Comparison of ENCODE assay signal across 1 cellular context in the genomic region with DNA sequence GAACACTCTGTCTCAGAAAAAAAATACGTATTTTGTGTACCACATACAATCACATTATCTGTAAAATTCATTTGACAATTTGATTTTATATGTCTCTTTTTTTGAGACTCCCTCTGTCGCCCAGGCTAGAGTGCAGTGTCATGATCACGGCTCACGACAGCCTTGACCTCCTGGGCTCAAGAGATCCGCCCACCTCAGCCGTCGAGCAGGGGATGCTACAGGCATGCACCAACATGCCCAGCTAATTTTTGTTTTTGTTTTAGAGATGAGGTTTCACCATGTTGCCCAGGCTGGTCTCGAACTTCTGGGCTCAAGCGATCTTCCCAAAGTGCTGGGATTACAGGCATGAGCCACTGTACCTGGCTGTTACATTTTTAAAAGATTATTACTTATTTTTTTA.
TF ChIP-seq lines count a peak whose summit lies in the region.

No MANE protein-coding gene starts in this region.

TF ChIP-seq in HepG2, 621 proteins besides CTCF, POLR2A, EP300 and RAD21 (continued from another document and continues in another):
- TF ChIP-seq, protein P1, sequence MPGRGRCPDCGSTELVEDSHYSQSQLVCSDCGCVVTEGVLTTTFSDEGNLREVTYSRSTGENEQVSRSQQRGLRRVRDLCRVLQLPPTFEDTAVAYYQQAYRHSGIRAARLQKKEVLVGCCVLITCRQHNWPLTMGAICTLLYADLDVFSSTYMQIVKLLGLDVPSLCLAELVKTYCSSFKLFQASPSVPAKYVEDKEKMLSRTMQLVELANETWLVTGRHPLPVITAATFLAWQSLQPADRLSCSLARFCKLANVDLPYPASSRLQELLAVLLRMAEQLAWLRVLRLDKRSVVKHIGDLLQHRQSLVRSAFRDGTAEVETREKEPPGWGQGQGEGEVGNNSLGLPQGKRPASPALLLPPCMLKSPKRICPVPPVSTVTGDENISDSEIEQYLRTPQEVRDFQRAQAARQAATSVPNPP (CRISPR knock-in tag; IDR thresholded peaks at IDR 0.05) = no peak
- peak; percentile 62; the same call in 1 of the 2 replicates for TF ChIP-seq ZNF777 (CRISPR knock-in tag; IDR thresholded peaks at IDR 0.05)
- no peak for TF ChIP-seq ZNF737 (CRISPR knock-in tag; IDR thresholded peaks at IDR 0.05; ENCODE audit: borderline replicate concordance)
- TF ChIP-seq MIER3 (CRISPR knock-in tag; IDR thresholded peaks at IDR 0.05; ENCODE audit: borderline replicate concordance) = no peak
- no peak for TF ChIP-seq MYC (CRISPR knock-in tag; IDR thresholded peaks at IDR 0.05; ENCODE audit: borderline replicate concordance)
- 0 out of 2 replicates have a peak, but pooled peaks have one; percentile 52 for TF ChIP-seq NR2F6 (IDR thresholded peaks at IDR 0.05)
- no peak for TF ChIP-seq NR2F6 (CRISPR knock-in tag; IDR thresholded peaks at IDR 0.05)
- no peak for TF ChIP-seq ZNF749 (CRISPR knock-in tag; IDR thresholded peaks at IDR 0.05; ENCODE audit: borderline replicate concordance)
- TF ChIP-seq MAF1 (CRISPR knock-in tag; IDR thresholded peaks at IDR 0.05; ENCODE audit: borderline replicate concordance) = no peak
- TF ChIP-seq KDM2A (CRISPR knock-in tag; IDR thresholded peaks at IDR 0.05; ENCODE audit: borderline replicate concordance, low read depth) = no peak
- no peak for TF ChIP-seq ARHGAP35 (CRISPR knock-in tag; IDR thresholded peaks at IDR 0.05; ENCODE audit: borderline replicate concordance)
- TF ChIP-seq, protein P2, sequence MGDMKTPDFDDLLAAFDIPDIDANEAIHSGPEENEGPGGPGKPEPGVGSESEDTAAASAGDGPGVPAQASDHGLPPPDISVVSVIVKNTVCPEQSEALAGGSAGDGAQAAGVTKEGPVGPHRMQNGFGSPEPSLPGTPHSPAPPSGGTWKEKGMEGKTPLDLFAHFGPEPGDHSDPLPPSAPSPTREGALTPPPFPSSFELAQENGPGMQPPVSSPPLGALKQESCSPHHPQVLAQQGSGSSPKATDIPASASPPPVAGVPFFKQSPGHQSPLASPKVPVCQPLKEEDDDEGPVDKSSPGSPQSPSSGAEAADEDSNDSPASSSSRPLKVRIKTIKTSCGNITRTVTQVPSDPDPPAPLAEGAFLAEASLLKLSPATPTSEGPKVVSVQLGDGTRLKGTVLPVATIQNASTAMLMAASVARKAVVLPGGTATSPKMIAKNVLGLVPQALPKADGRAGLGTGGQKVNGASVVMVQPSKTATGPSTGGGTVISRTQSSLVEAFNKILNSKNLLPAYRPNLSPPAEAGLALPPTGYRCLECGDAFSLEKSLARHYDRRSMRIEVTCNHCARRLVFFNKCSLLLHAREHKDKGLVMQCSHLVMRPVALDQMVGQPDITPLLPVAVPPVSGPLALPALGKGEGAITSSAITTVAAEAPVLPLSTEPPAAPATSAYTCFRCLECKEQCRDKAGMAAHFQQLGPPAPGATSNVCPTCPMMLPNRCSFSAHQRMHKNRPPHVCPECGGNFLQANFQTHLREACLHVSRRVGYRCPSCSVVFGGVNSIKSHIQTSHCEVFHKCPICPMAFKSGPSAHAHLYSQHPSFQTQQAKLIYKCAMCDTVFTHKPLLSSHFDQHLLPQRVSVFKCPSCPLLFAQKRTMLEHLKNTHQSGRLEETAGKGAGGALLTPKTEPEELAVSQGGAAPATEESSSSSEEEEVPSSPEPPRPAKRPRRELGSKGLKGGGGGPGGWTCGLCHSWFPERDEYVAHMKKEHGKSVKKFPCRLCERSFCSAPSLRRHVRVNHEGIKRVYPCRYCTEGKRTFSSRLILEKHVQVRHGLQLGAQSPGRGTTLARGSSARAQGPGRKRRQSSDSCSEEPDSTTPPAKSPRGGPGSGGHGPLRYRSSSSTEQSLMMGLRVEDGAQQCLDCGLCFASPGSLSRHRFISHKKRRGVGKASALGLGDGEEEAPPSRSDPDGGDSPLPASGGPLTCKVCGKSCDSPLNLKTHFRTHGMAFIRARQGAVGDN (CRISPR knock-in tag; IDR thresholded peaks at IDR 0.05) = peak; percentile 71
- TF ChIP-seq ZNF75D (CRISPR knock-in tag; IDR thresholded peaks at IDR 0.05; ENCODE audit: borderline replicate concordance) = no peak
- no peak for TF ChIP-seq EED (CRISPR knock-in tag; IDR thresholded peaks at IDR 0.05)
- TF ChIP-seq FOSL1 (CRISPR knock-in tag; IDR thresholded peaks at IDR 0.05; ENCODE audit: borderline replicate concordance) = no peak
- TF ChIP-seq, protein P3, sequence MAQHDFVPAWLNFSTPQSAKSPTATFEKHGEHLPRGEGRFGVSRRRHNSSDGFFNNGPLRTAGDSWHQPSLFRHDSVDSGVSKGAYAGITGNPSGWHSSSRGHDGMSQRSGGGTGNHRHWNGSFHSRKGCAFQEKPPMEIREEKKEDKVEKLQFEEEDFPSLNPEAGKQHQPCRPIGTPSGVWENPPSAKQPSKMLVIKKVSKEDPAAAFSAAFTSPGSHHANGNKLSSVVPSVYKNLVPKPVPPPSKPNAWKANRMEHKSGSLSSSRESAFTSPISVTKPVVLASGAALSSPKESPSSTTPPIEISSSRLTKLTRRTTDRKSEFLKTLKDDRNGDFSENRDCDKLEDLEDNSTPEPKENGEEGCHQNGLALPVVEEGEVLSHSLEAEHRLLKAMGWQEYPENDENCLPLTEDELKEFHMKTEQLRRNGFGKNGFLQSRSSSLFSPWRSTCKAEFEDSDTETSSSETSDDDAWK (CRISPR knock-in tag; IDR thresholded peaks at IDR 0.05) = no peak
- TF ChIP-seq, protein P4, sequence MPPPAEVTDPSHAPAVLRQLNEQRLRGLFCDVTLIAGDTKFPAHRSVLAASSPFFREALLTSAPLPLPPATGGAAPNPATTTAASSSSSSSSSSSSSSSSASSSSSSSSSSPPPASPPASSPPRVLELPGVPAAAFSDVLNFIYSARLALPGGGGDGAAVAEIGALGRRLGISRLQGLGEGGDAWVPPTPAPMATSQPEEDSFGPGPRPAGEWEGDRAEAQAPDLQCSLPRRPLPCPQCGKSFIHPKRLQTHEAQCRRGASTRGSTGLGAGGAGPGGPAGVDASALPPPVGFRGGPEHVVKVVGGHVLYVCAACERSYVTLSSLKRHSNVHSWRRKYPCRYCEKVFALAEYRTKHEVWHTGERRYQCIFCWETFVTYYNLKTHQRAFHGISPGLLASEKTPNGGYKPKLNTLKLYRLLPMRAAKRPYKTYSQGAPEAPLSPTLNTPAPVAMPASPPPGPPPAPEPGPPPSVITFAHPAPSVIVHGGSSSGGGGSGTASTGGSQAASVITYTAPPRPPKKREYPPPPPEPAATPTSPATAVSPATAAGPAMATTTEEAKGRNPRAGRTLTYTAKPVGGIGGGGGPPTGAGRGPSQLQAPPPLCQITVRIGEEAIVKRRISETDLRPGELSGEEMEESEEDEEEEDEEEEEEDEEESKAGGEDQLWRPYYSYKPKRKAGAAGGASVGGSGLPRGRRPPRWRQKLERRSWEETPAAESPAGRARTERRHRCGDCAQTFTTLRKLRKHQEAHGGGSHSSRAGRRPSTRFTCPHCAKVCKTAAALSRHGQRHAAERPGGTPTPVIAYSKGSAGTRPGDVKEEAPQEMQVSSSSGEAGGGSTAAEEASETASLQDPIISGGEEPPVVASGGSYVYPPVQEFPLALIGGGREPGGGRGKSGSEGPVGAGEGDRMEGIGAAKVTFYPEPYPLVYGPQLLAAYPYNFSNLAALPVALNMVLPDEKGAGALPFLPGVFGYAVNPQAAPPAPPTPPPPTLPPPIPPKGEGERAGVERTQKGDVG (CRISPR knock-in tag; IDR thresholded peaks at IDR 0.05; ENCODE audit: borderline replicate concordance) = 0 out of 2 replicates have a peak, but pooled peaks have one; percentile 36
- TF ChIP-seq, protein P5, sequence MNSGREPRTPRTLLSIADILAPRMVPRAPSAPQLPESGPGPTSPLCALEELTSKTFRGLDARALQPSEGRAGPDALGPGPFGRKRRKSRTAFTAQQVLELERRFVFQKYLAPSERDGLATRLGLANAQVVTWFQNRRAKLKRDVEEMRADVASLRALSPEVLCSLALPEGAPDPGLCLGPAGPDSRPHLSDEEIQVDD (CRISPR knock-in tag; IDR thresholded peaks at IDR 0.05; ENCODE audit: borderline replicate concordance) = no peak
- TF ChIP-seq, protein P6, sequence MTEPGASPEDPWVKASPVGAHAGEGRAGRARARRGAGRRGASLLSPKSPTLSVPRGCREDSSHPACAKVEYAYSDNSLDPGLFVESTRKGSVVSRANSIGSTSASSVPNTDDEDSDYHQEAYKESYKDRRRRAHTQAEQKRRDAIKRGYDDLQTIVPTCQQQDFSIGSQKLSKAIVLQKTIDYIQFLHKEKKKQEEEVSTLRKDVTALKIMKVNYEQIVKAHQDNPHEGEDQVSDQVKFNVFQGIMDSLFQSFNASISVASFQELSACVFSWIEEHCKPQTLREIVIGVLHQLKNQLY (CRISPR knock-in tag; IDR thresholded peaks at IDR 0.05) = no peak
- no peak for TF ChIP-seq ZC3H4 (CRISPR knock-in tag; IDR thresholded peaks at IDR 0.05; ENCODE audit: borderline replicate concordance)
- TF ChIP-seq, protein P7, sequence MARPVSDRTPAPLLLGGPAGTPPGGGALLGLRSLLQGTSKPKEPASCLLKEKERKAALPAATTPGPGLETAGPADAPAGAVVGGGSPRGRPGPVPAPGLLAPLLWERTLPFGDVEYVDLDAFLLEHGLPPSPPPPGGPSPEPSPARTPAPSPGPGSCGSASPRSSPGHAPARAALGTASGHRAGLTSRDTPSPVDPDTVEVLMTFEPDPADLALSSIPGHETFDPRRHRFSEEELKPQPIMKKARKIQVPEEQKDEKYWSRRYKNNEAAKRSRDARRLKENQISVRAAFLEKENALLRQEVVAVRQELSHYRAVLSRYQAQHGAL (CRISPR knock-in tag; IDR thresholded peaks at IDR 0.05; ENCODE audit: not compliant biosample characterization) = no peak
- peak; percentile 86 for TF ChIP-seq ZBTB38 (CRISPR knock-in tag; IDR thresholded peaks at IDR 0.05)
- TF ChIP-seq, protein P8, sequence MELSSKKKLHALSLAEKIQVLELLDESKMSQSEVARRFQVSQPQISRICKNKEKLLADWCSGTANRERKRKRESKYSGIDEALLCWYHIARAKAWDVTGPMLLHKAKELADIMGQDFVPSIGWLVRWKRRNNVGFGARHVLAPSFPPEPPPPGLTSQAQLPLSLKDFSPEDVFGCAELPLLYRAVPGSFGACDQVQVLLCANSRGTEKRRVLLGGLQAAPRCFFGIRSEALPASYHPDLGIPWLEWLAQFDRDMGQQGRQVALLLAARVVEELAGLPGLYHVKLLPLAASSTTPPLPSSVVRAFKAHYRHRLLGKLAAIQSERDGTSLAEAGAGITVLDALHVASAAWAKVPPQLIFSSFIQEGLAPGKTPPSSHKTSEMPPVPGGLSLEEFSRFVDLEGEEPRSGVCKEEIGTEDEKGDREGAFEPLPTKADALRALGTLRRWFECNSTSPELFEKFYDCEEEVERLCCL (CRISPR knock-in tag; IDR thresholded peaks at IDR 0.05; ENCODE audit: borderline replicate concordance) = no peak
- no peak for TF ChIP-seq ZNF563 (CRISPR knock-in tag; IDR thresholded peaks at IDR 0.05)
- 0 out of 2 replicates have a peak, but pooled peaks have one; percentile 31 for TF ChIP-seq ZMYM4 (CRISPR knock-in tag; IDR thresholded peaks at IDR 0.05)
- TF ChIP-seq SAFB2 (CRISPR knock-in tag; IDR thresholded peaks at IDR 0.05; ENCODE audit: borderline replicate concordance, low read depth) = no peak
- TF ChIP-seq GABPB1 (CRISPR knock-in tag; IDR thresholded peaks at IDR 0.05) = no peak
- TF ChIP-seq, protein P9, sequence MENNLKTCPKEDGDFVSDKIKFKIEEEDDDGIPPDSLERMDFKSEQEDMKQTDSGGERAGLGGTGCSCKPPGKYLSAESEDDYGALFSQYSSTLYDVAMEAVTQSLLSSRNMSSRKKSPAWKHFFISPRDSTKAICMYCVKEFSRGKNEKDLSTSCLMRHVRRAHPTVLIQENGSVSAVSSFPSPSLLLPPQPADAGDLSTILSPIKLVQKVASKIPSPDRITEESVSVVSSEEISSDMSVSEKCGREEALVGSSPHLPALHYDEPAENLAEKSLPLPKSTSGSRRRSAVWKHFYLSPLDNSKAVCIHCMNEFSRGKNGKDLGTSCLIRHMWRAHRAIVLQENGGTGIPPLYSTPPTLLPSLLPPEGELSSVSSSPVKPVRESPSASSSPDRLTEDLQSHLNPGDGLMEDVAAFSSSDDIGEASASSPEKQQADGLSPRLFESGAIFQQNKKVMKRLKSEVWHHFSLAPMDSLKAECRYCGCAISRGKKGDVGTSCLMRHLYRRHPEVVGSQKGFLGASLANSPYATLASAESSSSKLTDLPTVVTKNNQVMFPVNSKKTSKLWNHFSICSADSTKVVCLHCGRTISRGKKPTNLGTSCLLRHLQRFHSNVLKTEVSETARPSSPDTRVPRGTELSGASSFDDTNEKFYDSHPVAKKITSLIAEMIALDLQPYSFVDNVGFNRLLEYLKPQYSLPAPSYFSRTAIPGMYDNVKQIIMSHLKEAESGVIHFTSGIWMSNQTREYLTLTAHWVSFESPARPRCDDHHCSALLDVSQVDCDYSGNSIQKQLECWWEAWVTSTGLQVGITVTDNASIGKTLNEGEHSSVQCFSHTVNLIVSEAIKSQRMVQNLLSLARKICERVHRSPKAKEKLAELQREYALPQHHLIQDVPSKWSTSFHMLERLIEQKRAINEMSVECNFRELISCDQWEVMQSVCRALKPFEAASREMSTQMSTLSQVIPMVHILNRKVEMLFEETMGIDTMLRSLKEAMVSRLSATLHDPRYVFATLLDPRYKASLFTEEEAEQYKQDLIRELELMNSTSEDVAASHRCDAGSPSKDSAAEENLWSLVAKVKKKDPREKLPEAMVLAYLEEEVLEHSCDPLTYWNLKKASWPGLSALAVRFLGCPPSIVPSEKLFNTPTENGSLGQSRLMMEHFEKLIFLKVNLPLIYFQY (CRISPR knock-in tag; IDR thresholded peaks at IDR 0.05; ENCODE audit: borderline replicate concordance) = no peak
- no peak for TF ChIP-seq ETV5 (CRISPR knock-in tag; IDR thresholded peaks at IDR 0.05; ENCODE audit: borderline replicate concordance)
- no peak for TF ChIP-seq POLR2G (IDR thresholded peaks at IDR 0.05; ENCODE audit: low read depth, low read length)
- no peak for TF ChIP-seq ZNF274 (CRISPR knock-in tag; IDR thresholded peaks at IDR 0.05)
- no peak for TF ChIP-seq ATF7 (IDR thresholded peaks at IDR 0.05)
- no peak for TF ChIP-seq ATF7 (CRISPR knock-in tag; IDR thresholded peaks at IDR 0.05)
- TF ChIP-seq HHEX (CRISPR knock-in tag; IDR thresholded peaks at IDR 0.05) = no peak
- TF ChIP-seq TP53 (CRISPR knock-in tag; conservative IDR thresholded peaks at IDR 0.05) = peak; percentile 98
- TF ChIP-seq HOXA3 (CRISPR knock-in tag; IDR thresholded peaks at IDR 0.05) = peak; percentile 32; the same call in 1 of the 2 replicates
- 0 out of 2 replicates have a peak, but pooled peaks have one; percentile 31 for TF ChIP-seq NR2C2 (CRISPR knock-in tag; IDR thresholded peaks at IDR 0.05; ENCODE audit: borderline replicate concordance)
- TF ChIP-seq TBP (CRISPR knock-in tag; IDR thresholded peaks at IDR 0.05) = no peak
- TF ChIP-seq, protein P10, sequence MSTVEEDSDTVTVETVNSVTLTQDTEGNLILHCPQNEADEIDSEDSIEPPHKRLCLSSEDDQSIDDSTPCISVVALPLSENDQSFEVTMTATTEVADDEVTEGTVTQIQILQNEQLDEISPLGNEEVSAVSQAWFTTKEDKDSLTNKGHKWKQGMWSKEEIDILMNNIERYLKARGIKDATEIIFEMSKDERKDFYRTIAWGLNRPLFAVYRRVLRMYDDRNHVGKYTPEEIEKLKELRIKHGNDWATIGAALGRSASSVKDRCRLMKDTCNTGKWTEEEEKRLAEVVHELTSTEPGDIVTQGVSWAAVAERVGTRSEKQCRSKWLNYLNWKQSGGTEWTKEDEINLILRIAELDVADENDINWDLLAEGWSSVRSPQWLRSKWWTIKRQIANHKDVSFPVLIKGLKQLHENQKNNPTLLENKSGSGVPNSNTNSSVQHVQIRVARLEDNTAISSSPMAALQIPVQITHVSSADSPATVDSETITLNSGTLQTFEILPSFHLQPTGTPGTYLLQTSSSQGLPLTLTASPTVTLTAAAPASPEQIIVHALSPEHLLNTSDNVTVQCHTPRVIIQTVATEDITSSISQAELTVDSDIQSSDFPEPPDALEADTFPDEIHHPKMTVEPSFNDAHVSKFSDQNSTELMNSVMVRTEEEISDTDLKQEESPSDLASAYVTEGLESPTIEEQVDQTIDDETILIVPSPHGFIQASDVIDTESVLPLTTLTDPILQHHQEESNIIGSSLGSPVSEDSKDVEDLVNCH (CRISPR knock-in tag; IDR thresholded peaks at IDR 0.05) = no peak
